19 cellular contexts compared by ENCODE assay signal in genomic region chr1:224541072-224541790, GRCh38.
DNase-seq lines count a peak whose midpoint lies in the region; TF ChIP-seq lines count a peak whose summit lies in the region.
"Had no signal": no experiment of that assay in that cellular context is flagged by ENCODE, and none has a peak within 500 bp of the region (broad histone marks: within the 10 kb centered on the region; RNA-seq: fewer than 3 reads in every experiment).

No MANE protein-coding gene starts in this region.

- in situ Hi-C loops in GM13977 (cut with MboI; ENCODE audit: low pct_unique_long_range_greater_than_20kb, low sequenced_read_pairs, unreplicated experiment): no loop called here

- no TSS peak for BruUV-seq in A673 (replicated peaks; lab: Mats Ljungman, UMichigan)

- POLR2A ChIA-PET in A673 (lab: Charles Lee; ENCODE audit: low non-redundant PET): no interaction called here

- H3K36me3 ChIP-seq in A673 (ENCODE audit: insufficient read depth, low read length, poor library complexity, severe bottlenecking) (no peaks in the 10 kb centered on the region), SK-N-MC (ENCODE audit: insufficient read depth, low read length) (no peaks in the 10 kb centered on the region)
- H3K36me3 ChIP-seq: cardiac muscle cell, heart right ventricle, prostate gland had no signal

- peaks cover 49% of the 10 kb centered on the region for H3K4me1 ChIP-seq in A673 (ENCODE audit: insufficient read depth, low read length, poor library complexity, severe bottlenecking)
- H3K4me1 ChIP-seq: prostate gland had no signal

- no peaks in the 10 kb centered on the region for H3K27me3 ChIP-seq in A673 (replicated peaks; ENCODE audit: insufficient read depth, low read depth, low read length, poor library complexity)
- H3K27me3 ChIP-seq: cardiac muscle cell, heart right ventricle had no signal

- H3K9ac ChIP-seq in SK-N-MC (ENCODE audit: insufficient read length): no peak overlapping the region

- DNase-seq in A673 (ENCODE audit: low spot score) (peak; percentile 86), HT1080 (ENCODE audit: low read depth) (peak; percentile 34), SK-N-MC (ENCODE audit: low read depth, low spot score) (peak; percentile 75), foreskin melanocyte (peak; percentile 88), NCI-H510A treated with DMSO at 0.1 percent for 48 hours (lab: John Stamatoyannopoulos, UW) (no peak), AG20443 (ENCODE audit: low spot score) (no peak), GM13977 (ENCODE audit: low spot score) (no peak)
- no peak for DNase-seq in stimulated activated CD4-positive, alpha-beta T cell treated with anti-CD3 and anti-CD28 coated beads, Interleukin-15, amount 100 ng/mL, for 24 hours
- DNase-seq: activated naive CD4-positive, alpha-beta T cell treated with anti-CD3 and anti-CD28 coated beads, Interleukin-2, amount 50 U/mL, for 16 hours; amygdala; cortex of kidney; HCEC 1CT; heart right ventricle; NCI-H510A; stimulated activated CD8-positive, alpha-beta memory T cell treated with anti-CD3 and anti-CD28 coated beads, Interleukin-4, amount 100 ng/mL, for 48 hours; SW 1271; T1000 had no signal

- CTCF ChIA-PET in A673 (lab: Charles Lee): interaction anchor here (0.6 kb wide), 1 partner anchor 174 kb away, joined by 6 read pairs; no protein-coding TSS in a partner anchor

- H3K27ac ChIP-seq in A673 (ENCODE audit: low read depth, low read length, poor library complexity, severe bottlenecking) (peak overlapping the region; percentile 43), SK-N-MC (peak overlapping the region; percentile 76)
- H3K27ac ChIP-seq: cardiac muscle cell, prostate gland had no signal

- intact Hi-C loops in A673 (cut with micrococcal nuclease; ENCODE audit: unreplicated experiment): no loop called here

- TF ChIP-seq CTCF in A673 (conservative IDR thresholded peaks at IDR 0.05; ENCODE audit: low read depth, low read length) (no peak), GM13977 (IDR thresholded peaks at IDR 0.05; ENCODE audit: extremely low read depth, insufficient read depth, missing control alignments) (no peak)

- H3K9me3 ChIP-seq in A673 (ENCODE audit: low read depth, low read length, poor library complexity, severe bottlenecking) (no peaks in the 10 kb centered on the region), SK-N-MC (ENCODE audit: low read depth, low read length) (no peaks in the 10 kb centered on the region)
- H3K9me3 ChIP-seq: heart right ventricle, prostate gland had no signal

- H3K4me3 ChIP-seq in A673 (ENCODE audit: low read depth, low read length, poor library complexity, severe bottlenecking): no peak overlapping the region
- H3K4me3 ChIP-seq in SK-N-MC: peak overlapping the region; percentile 52; the same call in 1 of the 2 replicates
- H3K4me3 ChIP-seq: cardiac muscle cell, heart right ventricle, prostate gland had no signal

Comparison
In these comparisons a context has a peak if more than half of its experiments do, and no peak if none do; other contexts are left out.
1. DNase-seq: peak in A673 (single experiment), HT1080 (single experiment), SK-N-MC (single experiment) and foreskin melanocyte (single experiment); none in stimulated activated CD4-positive, alpha-beta T cell treated with anti-CD3 and anti-CD28 coated beads, Interleukin-15, amount 100 ng/mL, for 24 hours (single experiment), NCI-H510A treated with DMSO at 0.1 percent for 48 hours (single experiment), AG20443 (single experiment) and GM13977 (single experiment).